8 cellular contexts compared by ENCODE assay signal in genomic region chr1:182841368-182841988, GRCh38. TPM values are rescaled to one million over a fixed set of nuclear protein-coding genes. Genes with fewer than 3 reads are reported as not detected.
DNase-seq lines count a peak whose midpoint lies in the region; ATAC-seq and TF ChIP-seq lines count a peak whose summit lies in the region.

No MANE protein-coding gene starts in this region.

- TF ChIP-seq CTCF in RWPE1 (conservative IDR thresholded peaks at IDR 0.05; ENCODE audit: low read depth) (no peak), fibroblast of pulmonary artery (IDR thresholded peaks at IDR 0.05; ENCODE audit: low read length, missing control alignments) (no peak), WERI-Rb-1 (IDR thresholded peaks at IDR 0.05; ENCODE audit: low read depth, low read length) (no peak)

- POLR2A ChIA-PET in activated CD4-positive, alpha-beta T cell treated with anti-CD3 and anti-CD28 coated beads, Interleukin-2, amount 10 ng/mL, durations not matched to agents 7 days and 5 days (lab: Charles Lee) = no interaction called here
- POLR2A ChIA-PET in RWPE1 (lab: Yijun Ruan, JAX; ENCODE audit: low non-redundant PET) = no interaction called here

- intact Hi-C loops in left colon (cut with DNase I, micrococcal nuclease) = no loop called here

- H3K9me3 ChIP-seq in WERI-Rb-1 (ENCODE audit: severe bottlenecking) = no peaks in the 10 kb centered on the region

- H3K4me3 Mint-ChIP-seq in activated CD4-positive, alpha-beta T cell treated with anti-CD3 and anti-CD28 coated beads, Interleukin-2, amount 10 ng/mL, durations not matched to agents 7 days and 5 days = peak overlapping the region; percentile 94
- peak overlapping the region; percentile 94 to 96 for H3K4me3 Mint-ChIP-seq in stimulated activated naive CD8-positive, alpha-beta T cell treated with anti-CD3 and anti-CD28 coated beads, Interleukin-15, amount 100 ng/mL, for 72 hours

- H3K9me3 Mint-ChIP-seq in activated CD4-positive, alpha-beta T cell treated with anti-CD3 and anti-CD28 coated beads, Interleukin-2, amount 10 ng/mL, durations not matched to agents 7 days and 5 days = no peaks in the 10 kb centered on the region
- no peaks in the 10 kb centered on the region for H3K9me3 Mint-ChIP-seq in stimulated activated naive CD8-positive, alpha-beta T cell treated with anti-CD3 and anti-CD28 coated beads, Interleukin-15, amount 100 ng/mL, for 72 hours

- H3K27ac ChIP-seq in RWPE1 = no peak overlapping the region
- H3K27ac ChIP-seq in WERI-Rb-1 = no peak overlapping the region

- CTCF ChIA-PET in activated CD4-positive, alpha-beta T cell treated with anti-CD3 and anti-CD28 coated beads, Interleukin-2, amount 10 ng/mL, durations not matched to agents 7 days and 5 days (lab: Charles Lee) = no interaction called here
- CTCF ChIA-PET in RWPE1 (lab: Yijun Ruan, JAX) = interaction anchor here (0.8 kb wide), 1 partner anchor 308 kb away, joined by 5 read pairs; no protein-coding TSS in a partner anchor

- DNase-seq in activated CD4-positive, alpha-beta T cell treated with anti-CD3 and anti-CD28 coated beads, Interleukin-2, amount 10 ng/mL, durations not matched to agents 7 days and 5 days = no peak
- DNase-seq in activated CD4-positive, alpha-beta T cell treated with anti-CD3 and anti-CD28 coated beads for 4 hours = no peak
- peak; percentile 38 for DNase-seq in RWPE1 (ENCODE audit: low spot score)
- DNase-seq in fibroblast of pulmonary artery (ENCODE audit: low read depth) = peak; percentile 24
- DNase-seq in stimulated activated naive CD8-positive, alpha-beta T cell treated with anti-CD3 and anti-CD28 coated beads, Interleukin-15, amount 100 ng/mL, for 72 hours = no peak
- DNase-seq in WERI-Rb-1 = no peak
- DNase-seq in left colon = no peak

- H3K36me3 Mint-ChIP-seq in activated CD4-positive, alpha-beta T cell treated with anti-CD3 and anti-CD28 coated beads, Interleukin-2, amount 10 ng/mL, durations not matched to agents 7 days and 5 days (ENCODE audit: low read depth) = peaks cover 57% of the 10 kb centered on the region

- H3K4me3 ChIP-seq in fibroblast of pulmonary artery (replicated peaks; ENCODE audit: low read depth, low read length) (peak overlapping the region; percentile 78), WERI-Rb-1 (ENCODE audit: low read depth, low read length) (no peak overlapping the region)

- H3K4me1 Mint-ChIP-seq in activated CD4-positive, alpha-beta T cell treated with anti-CD3 and anti-CD28 coated beads, Interleukin-2, amount 10 ng/mL, durations not matched to agents 7 days and 5 days = peaks cover 62% of the 10 kb centered on the region
- peaks cover 68% of the 10 kb centered on the region for H3K4me1 Mint-ChIP-seq in stimulated activated naive CD8-positive, alpha-beta T cell treated with anti-CD3 and anti-CD28 coated beads, Interleukin-15, amount 100 ng/mL, for 72 hours

- H3K36me3 ChIP-seq in WERI-Rb-1 = peaks cover 41% of the 10 kb centered on the region

- ATAC-seq in stimulated activated naive CD8-positive, alpha-beta T cell treated with anti-CD3 and anti-CD28 coated beads, Interleukin-15, amount 100 ng/mL, for 72 hours = no peak
- no peak for ATAC-seq in HG03439 (IDR thresholded peaks at IDR 0.05; ENCODE audit: unreplicated experiment)
- ATAC-seq in left colon = no peak

- H3K27ac Mint-ChIP-seq in activated CD4-positive, alpha-beta T cell treated with anti-CD3 and anti-CD28 coated beads, Interleukin-2, amount 10 ng/mL, durations not matched to agents 7 days and 5 days = peak overlapping the region; percentile 97
- peak overlapping the region; percentile 97 for H3K27ac Mint-ChIP-seq in stimulated activated naive CD8-positive, alpha-beta T cell treated with anti-CD3 and anti-CD28 coated beads, Interleukin-15, amount 100 ng/mL, for 72 hours

- no peaks in the 10 kb centered on the region for H3K27me3 ChIP-seq in WERI-Rb-1 (ENCODE audit: insufficient read depth, low read depth, severe bottlenecking)

- no peaks in the 10 kb centered on the region for H3K27me3 Mint-ChIP-seq in activated CD4-positive, alpha-beta T cell treated with anti-CD3 and anti-CD28 coated beads, Interleukin-2, amount 10 ng/mL, durations not matched to agents 7 days and 5 days
- no peaks in the 10 kb centered on the region for H3K27me3 Mint-ChIP-seq in stimulated activated naive CD8-positive, alpha-beta T cell treated with anti-CD3 and anti-CD28 coated beads, Interleukin-15, amount 100 ng/mL, for 72 hours

RNA-seq across cellular contexts. Expression of gene DHX9, which starts 2.3 kb away (rescaled TPM):
- total RNA-seq in activated CD4-positive, alpha-beta T cell treated with anti-CD3 and anti-CD28 coated beads, Interleukin-2, amount 10 ng/mL, durations not matched to agents 7 days and 5 days = 100 to 1,000 TPM; 206 to 225 TPM
- 10 to 100 TPM; 92.4 to 95.8 TPM for total RNA-seq in left colon

RNA-seq across cellular contexts. Expression of gene NPL, which starts 51.9 kb away (rescaled TPM):
- 1 to 10 TPM; 2.7 to 3.1 TPM for total RNA-seq in activated CD4-positive, alpha-beta T cell treated with anti-CD3 and anti-CD28 coated beads, Interleukin-2, amount 10 ng/mL, durations not matched to agents 7 days and 5 days
- 10 to 100 TPM in 1 of 2 donors, 1 to 10 TPM in 1; 9.4 to 15.4 TPM for total RNA-seq in left colon

Comparison
In these comparisons a context has a peak if more than half of its experiments do, and no peak if none do; other contexts are left out.
1. DNase-seq: peak in RWPE1 (single experiment) and fibroblast of pulmonary artery (single experiment); none in activated CD4-positive, alpha-beta T cell treated with anti-CD3 and anti-CD28 coated beads, Interleukin-2, amount 10 ng/mL, durations not matched to agents 7 days and 5 days (single experiment), activated CD4-positive, alpha-beta T cell treated with anti-CD3 and anti-CD28 coated beads for 4 hours (0 of 2), stimulated activated naive CD8-positive, alpha-beta T cell treated with anti-CD3 and anti-CD28 coated beads, Interleukin-15, amount 100 ng/mL, for 72 hours (0 of 2), WERI-Rb-1 (single experiment) and left colon (0 of 2).